8 cellular contexts compared by ENCODE assay signal in the genomic region with DNA sequence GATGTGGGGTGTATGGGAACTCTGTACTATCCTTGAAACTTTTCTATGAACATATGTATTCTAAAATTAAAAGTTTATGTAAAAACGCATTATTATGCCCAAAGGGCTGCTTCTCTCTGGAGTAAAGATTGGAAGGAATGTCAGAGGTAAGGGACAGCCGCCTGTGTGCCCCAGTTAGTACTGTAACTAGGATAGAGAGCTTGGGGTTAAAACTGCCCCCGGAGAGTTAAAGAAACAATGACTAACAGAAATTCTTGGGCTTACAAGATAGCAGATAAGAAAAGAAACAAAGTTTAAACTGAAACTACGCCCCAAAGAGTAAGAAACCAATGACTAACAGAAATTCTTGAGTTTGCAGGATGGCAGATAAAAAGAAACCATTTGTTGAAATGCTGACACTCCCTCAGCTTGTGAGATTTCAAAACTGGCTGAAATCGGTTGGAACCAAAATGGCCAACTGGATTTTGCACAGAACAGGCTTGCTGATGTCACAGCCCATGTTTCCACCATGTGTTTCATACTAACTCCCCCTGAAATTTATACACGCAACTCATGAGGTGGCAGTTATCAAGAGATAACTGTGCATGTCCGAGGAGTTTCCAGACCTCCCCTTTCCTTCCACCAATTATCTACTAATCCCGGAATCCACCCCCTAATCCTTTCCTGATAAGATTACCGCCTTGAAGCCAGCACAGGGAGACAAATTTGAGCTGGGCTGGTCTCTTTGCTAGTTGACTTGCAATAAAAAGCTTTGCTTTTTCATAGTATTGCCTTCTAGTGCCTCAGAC. TPM values are rescaled to one million over a fixed set of nuclear protein-coding genes. Genes with fewer than 3 reads are reported as not detected.
DNase-seq lines count a peak whose midpoint lies in the region; ATAC-seq lines count a peak whose summit lies in the region.

No MANE protein-coding gene starts in this region.

- H3K27me3 Mint-ChIP-seq in activated naive CD4-positive, alpha-beta T cell treated with anti-CD3 and anti-CD28 coated beads, Interleukin-2, amount 10 ng/mL, durations not matched to agents 7 days and 5 days: no peaks in the 10 kb centered on the region

- H3K4me3 ChIP-seq in urinary bladder (ENCODE audit: low read depth, low read length): peak overlapping the region; percentile 10

- H3K36me3 Mint-ChIP-seq in activated naive CD4-positive, alpha-beta T cell treated with anti-CD3 and anti-CD28 coated beads, Interleukin-2, amount 50 U/mL, for 72 hours: no peaks in the 10 kb centered on the region
- no peaks in the 10 kb centered on the region for H3K36me3 Mint-ChIP-seq in activated naive CD4-positive, alpha-beta T cell treated with anti-CD3 and anti-CD28 coated beads, Interleukin-2, amount 10 ng/mL, durations not matched to agents 7 days and 5 days

- DNase-seq in activated naive CD4-positive, alpha-beta T cell treated with anti-CD3 and anti-CD28 coated beads, Interleukin-2, amount 50 U/mL, for 72 hours (ENCODE audit: low spot score in 2 of 2): no peak
- no peak for DNase-seq in activated naive CD4-positive, alpha-beta T cell treated with anti-CD3 and anti-CD28 coated beads, Interleukin-2, amount 10 ng/mL, durations not matched to agents 7 days and 5 days
- DNase-seq in amniotic stem cell (lab: John Stamatoyannopoulos, UW): peak; percentile 82
- DNase-seq in left kidney (ENCODE audit: low read depth, low spot score): peak; percentile 38
- no peak for DNase-seq in NOMO-1 treated with dmso at 0.1 percent for 144 hours (lab: John Stamatoyannopoulos, UW; ENCODE audit: unreplicated experiment)

- H3K4me1 ChIP-seq in urinary bladder (ENCODE audit: insufficient read depth): no peaks in the 10 kb centered on the region

- no peaks in the 10 kb centered on the region for H3K9me3 Mint-ChIP-seq in activated naive CD4-positive, alpha-beta T cell treated with anti-CD3 and anti-CD28 coated beads, Interleukin-2, amount 50 U/mL, for 72 hours
- no peaks in the 10 kb centered on the region for H3K9me3 Mint-ChIP-seq in activated naive CD4-positive, alpha-beta T cell treated with anti-CD3 and anti-CD28 coated beads, Interleukin-2, amount 10 ng/mL, durations not matched to agents 7 days and 5 days

- CTCF ChIA-PET in activated naive CD4-positive, alpha-beta T cell treated with anti-CD3 and anti-CD28 coated beads, Interleukin-2, amount 10 ng/mL, durations not matched to agents 7 days and 5 days (lab: Charles Lee): no interaction called here

- H3K27ac Mint-ChIP-seq in activated naive CD4-positive, alpha-beta T cell treated with anti-CD3 and anti-CD28 coated beads, Interleukin-2, amount 50 U/mL, for 72 hours: peak overlapping the region in 1 of 2 donors; percentile 5
- H3K27ac Mint-ChIP-seq in activated naive CD4-positive, alpha-beta T cell treated with anti-CD3 and anti-CD28 coated beads, Interleukin-2, amount 10 ng/mL, durations not matched to agents 7 days and 5 days: no peak overlapping the region

- peak overlapping the region; percentile 91 for H3K27ac ChIP-seq in urinary bladder (ENCODE audit: low read depth)

- no peak overlapping the region for H3K4me3 Mint-ChIP-seq in activated naive CD4-positive, alpha-beta T cell treated with anti-CD3 and anti-CD28 coated beads, Interleukin-2, amount 10 ng/mL, durations not matched to agents 7 days and 5 days

- peak; percentile 91 to 93 for ATAC-seq in activated naive CD4-positive, alpha-beta T cell treated with anti-CD3 and anti-CD28 coated beads, Interleukin-2, amount 50 U/mL, for 72 hours
- no peak for ATAC-seq in HG03045 (IDR thresholded peaks at IDR 0.05; ENCODE audit: unreplicated experiment)
- ATAC-seq in GM21447 (IDR thresholded peaks at IDR 0.05; ENCODE audit: unreplicated experiment): no peak

- H3K36me3 ChIP-seq in urinary bladder (ENCODE audit: insufficient read depth): no peaks in the 10 kb centered on the region

- 16% methylated on average over 9 of the region's 9 CpGs for WGBS in urinary bladder

- no peaks in the 10 kb centered on the region for H3K4me1 Mint-ChIP-seq in activated naive CD4-positive, alpha-beta T cell treated with anti-CD3 and anti-CD28 coated beads, Interleukin-2, amount 10 ng/mL, durations not matched to agents 7 days and 5 days

RNA-seq across cellular contexts. Expression of a gene that starts 8.7 kb away (rescaled TPM):
- not detected for total RNA-seq in activated naive CD4-positive, alpha-beta T cell treated with anti-CD3 and anti-CD28 coated beads, Interleukin-2, amount 50 U/mL, for 72 hours
- total RNA-seq in urinary bladder: not detected
- polyA plus RNA-seq in urinary bladder: 0.08 TPM

RNA-seq across cellular contexts. Expression of a gene that starts 36.8 kb away (rescaled TPM):
- 100 to 1,000 TPM; 162 to 201 TPM for total RNA-seq in activated naive CD4-positive, alpha-beta T cell treated with anti-CD3 and anti-CD28 coated beads, Interleukin-2, amount 50 U/mL, for 72 hours
- total RNA-seq in urinary bladder: 278 TPM
- polyA plus RNA-seq in urinary bladder: 195 TPM

Comparison
In these comparisons a context has a peak if more than half of its experiments do, and no peak if none do; other contexts are left out.
1. ATAC-seq: peak in activated naive CD4-positive, alpha-beta T cell treated with anti-CD3 and anti-CD28 coated beads, Interleukin-2, amount 50 U/mL, for 72 hours (2 of 2); none in HG03045 (single experiment) and GM21447 (single experiment).
2. DNase-seq: peak in amniotic stem cell (single experiment) and left kidney (single experiment); none in activated naive CD4-positive, alpha-beta T cell treated with anti-CD3 and anti-CD28 coated beads, Interleukin-2, amount 50 U/mL, for 72 hours (0 of 2), activated naive CD4-positive, alpha-beta T cell treated with anti-CD3 and anti-CD28 coated beads, Interleukin-2, amount 10 ng/mL, durations not matched to agents 7 days and 5 days (single experiment) and NOMO-1 treated with dmso at 0.1 percent for 144 hours (single experiment).